Comparison of ENCODE assay signal across 21 cellular contexts in the genomic region with DNA sequence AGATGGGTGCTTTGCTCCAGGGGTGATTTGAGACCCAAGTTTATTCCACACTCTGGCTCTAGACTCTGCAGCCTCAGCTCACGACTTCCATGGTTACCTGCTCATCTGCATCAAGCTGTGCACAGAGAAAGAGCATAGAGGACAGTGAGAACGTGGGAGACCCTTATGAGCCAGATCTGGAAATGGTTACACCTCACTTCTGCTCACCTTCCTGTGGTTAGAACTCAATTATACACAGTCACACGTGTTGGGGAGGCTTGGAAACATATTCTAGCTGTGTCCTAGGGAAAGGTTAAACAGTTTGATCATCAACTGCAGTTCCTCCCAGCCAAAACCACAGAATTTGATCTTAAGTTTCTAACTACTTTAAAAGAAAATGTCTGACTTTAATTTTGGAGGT. TPM values are rescaled to one million over a fixed set of nuclear protein-coding genes. Genes with fewer than 3 reads are reported as not detected.
"Had no signal": no experiment of that assay in that cellular context is flagged by ENCODE, and none has a peak within 500 bp of the region (broad histone marks: within the 10 kb centered on the region; RNA-seq: fewer than 3 reads in every experiment).

No MANE protein-coding gene starts in this region.

- H3K36me3 Mint-ChIP-seq: activated naive CD8-positive, alpha-beta T cell; mesothelial cell of epicardium had no signal

- DNase-seq: activated CD4-positive, alpha-beta T cell treated with anti-CD3 and anti-CD28 coated beads, Interleukin-2, amount 50 U/mL, for 1 hour; anterior cingulate cortex; dermis blood vessel endothelial cell; endodermal cell; erythroblast; kidney; left ventricle myocardium superior; ovary; stimulated activated CD4-positive, alpha-beta T cell treated with anti-CD3 and anti-CD28 coated beads, Interleukin-12 subunit alpha, Interleukin-12 subunit beta, amount 100 ng/mL, for 4 hours; stimulated activated CD4-positive, alpha-beta T cell treated with anti-CD3 and anti-CD28 coated beads, Interleukin-4, amount 100 ng/mL, for 1 hour; stimulated activated CD8-positive, alpha-beta memory T cell treated with anti-CD3 and anti-CD28 coated beads, Interleukin-4, amount 100 ng/mL, for 48 hours; T1000 had no signal

- FAIRE-seq: kidney, urothelium cell line had no signal

- ATAC-seq: left ventricle myocardium superior had no signal

- H3K4me1 Mint-ChIP-seq: mesothelial cell of epicardium had no signal

- H3K27me3 ChIP-seq: ovary, thyroid gland had no signal

- H3K4me3 Mint-ChIP-seq: activated naive CD8-positive, alpha-beta T cell; endodermal cell; mesothelial cell of epicardium; neural crest cell had no signal

- H3K4me3 ChIP-seq: ovary, thyroid gland had no signal

- H3K36me3 ChIP-seq: ovary, thyroid gland had no signal

- H3K9me3 ChIP-seq: ovary, thyroid gland had no signal

- H3K27ac ChIP-seq: ovary, thyroid gland, VCaP had no signal

- H3K27ac Mint-ChIP-seq: activated naive CD8-positive, alpha-beta T cell; activated T-helper 2 cell treated with anti-CD3 and anti-CD28 coated beads, Interferon-gamma antibody, Interleukin-2, Interleukin-4, amounts not matched to agents 10 μg/mL and 5 μg/mL and 100 μg/mL, durations not matched to agents 14 hours and 24 hours and 36 hours; endodermal cell; mesothelial cell of epicardium had no signal

- H3K9me3 Mint-ChIP-seq: activated T-helper 2 cell treated with anti-CD3 and anti-CD28 coated beads, Interferon-gamma antibody, Interleukin-2, Interleukin-4, amounts not matched to agents 10 μg/mL and 5 μg/mL and 100 μg/mL, durations not matched to agents 14 hours and 24 hours and 36 hours; mesothelial cell of epicardium; neural crest cell had no signal

RNA-seq across cellular contexts. Expression of gene FETUB, which starts 1.8 kb away (rescaled TPM):
- total RNA-seq: activated T-helper 2 cell treated with anti-CD3 and anti-CD28 coated beads, Interferon-gamma antibody, Interleukin-2, Interleukin-4, amounts not matched to agents 10 μg/mL and 5 μg/mL and 100 μg/mL, durations not matched to agents 14 hours and 24 hours and 36 hours; cerebellum; dermis blood vessel endothelial cell; endodermal cell; kidney; left ventricle myocardium superior; mesothelial cell of epicardium; myocyte; neural crest cell; ovary; thyroid gland had no signal

RNA-seq across cellular contexts. Expression of gene HRG, which starts 23.8 kb away (rescaled TPM):
- total RNA-seq: activated T-helper 2 cell treated with anti-CD3 and anti-CD28 coated beads, Interferon-gamma antibody, Interleukin-2, Interleukin-4, amounts not matched to agents 10 μg/mL and 5 μg/mL and 100 μg/mL, durations not matched to agents 14 hours and 24 hours and 36 hours; cerebellum; dermis blood vessel endothelial cell; endodermal cell; left ventricle myocardium superior; mesothelial cell of epicardium; myocyte; neural crest cell had no signal

RNA-seq across cellular contexts. Expression of gene AHSG, which starts 29.2 kb away (rescaled TPM):
- total RNA-seq: activated T-helper 2 cell treated with anti-CD3 and anti-CD28 coated beads, Interferon-gamma antibody, Interleukin-2, Interleukin-4, amounts not matched to agents 10 μg/mL and 5 μg/mL and 100 μg/mL, durations not matched to agents 14 hours and 24 hours and 36 hours; dermis blood vessel endothelial cell; endodermal cell; kidney; left ventricle myocardium superior; mesothelial cell of epicardium; myocyte; thyroid gland had no signal
